Comparison of ENCODE assay signal across 1 cellular context in genomic region chr3:3126477-3127431, GRCh38.
TF ChIP-seq lines count a peak whose summit lies in the region.

Gene TRNT1, plus strand, starts transcription at chr3:3126940. Its CDS starts 2,101 bp downstream, at chr3:3129041.

TF ChIP-seq in K562, 482 proteins besides CTCF, POLR2A, EP300 and RAD21 (continued from another document and continues in another):
- no peak for TF ChIP-seq SMARCC2 (IDR thresholded peaks at IDR 0.05; ENCODE audit: low read depth)
- no peak for TF ChIP-seq ZC3H8 (IDR thresholded peaks at IDR 0.05)
- no peak for TF ChIP-seq ZNF609 (CRISPR knock-in tag; IDR thresholded peaks at IDR 0.05; ENCODE audit: borderline replicate concordance)
- no peak for TF ChIP-seq ZNF347 (CRISPR knock-in tag; IDR thresholded peaks at IDR 0.05; ENCODE audit: low read depth)
- TF ChIP-seq HEY1 (CRISPR knock-in tag; IDR thresholded peaks at IDR 0.05; ENCODE audit: borderline replicate concordance) = no peak
- no peak; the same call in 1 of the 2 replicates for TF ChIP-seq BCOR (IDR thresholded peaks at IDR 0.05)
- no peak for TF ChIP-seq SETDB1 (IDR thresholded peaks at IDR 0.05; ENCODE audit: low read length)
- no peak for TF ChIP-seq ZBTB33 (CRISPR knock-in tag; IDR thresholded peaks at IDR 0.05)
- TF ChIP-seq MAX (CRISPR knock-in tag; IDR thresholded peaks at IDR 0.05) = peak; percentile 96
- TF ChIP-seq ARID1B (IDR thresholded peaks at IDR 0.05) = no peak
- TF ChIP-seq NFXL1 (CRISPR knock-in tag; IDR thresholded peaks at IDR 0.05) = no peak
- no peak for TF ChIP-seq ZFP91 (CRISPR knock-in tag; IDR thresholded peaks at IDR 0.05)
- TF ChIP-seq MYBL2 (IDR thresholded peaks at IDR 0.05; ENCODE audit: low read depth) = no peak
- no peak for TF ChIP-seq MYBL2 (CRISPR knock-in tag; IDR thresholded peaks at IDR 0.05; ENCODE audit: borderline replicate concordance)
- no peak for TF ChIP-seq MEF2D (tag; conservative IDR thresholded peaks at IDR 0.05; ENCODE audit: low read depth)
- peak; percentile 98 for TF ChIP-seq CXXC5 (CRISPR knock-in tag; IDR thresholded peaks at IDR 0.05)
- TF ChIP-seq DDX20 (tag; IDR thresholded peaks at IDR 0.05; ENCODE audit: low read depth) = no peak
- peak; percentile 73 to 84; a peak in 3 of 4 replicates for TF ChIP-seq FOXK2 (conservative IDR thresholded peaks at IDR 0.05 in 1 of 2, IDR thresholded peaks at IDR 0.05 in 1 of 2; ENCODE audit: low read depth in 2 of 2)
- no peak for TF ChIP-seq ZNF280A (IDR thresholded peaks at IDR 0.05; ENCODE audit: low read depth, partially characterized antibody)
- peak; percentile 58; the same call in 1 of the 2 replicates for TF ChIP-seq ATF6 (CRISPR knock-in tag; IDR thresholded peaks at IDR 0.05)
- no peak for TF ChIP-seq ZNF57 (CRISPR knock-in tag; IDR thresholded peaks at IDR 0.05)
- TF ChIP-seq ZKSCAN1 (IDR thresholded peaks at IDR 0.05; ENCODE audit: low read depth, low read length) = no peak
- TF ChIP-seq ETV6 (IDR thresholded peaks at IDR 0.05; ENCODE audit: borderline replicate concordance in 1 of 2, low read depth in 2 of 2, low read length in 1 of 2) = peak in 1 of 2 experiments; percentile 59; a peak in 1 of 4 replicates
- TF ChIP-seq ETV6 (CRISPR knock-in tag; IDR thresholded peaks at IDR 0.05; ENCODE audit: borderline replicate concordance) = no peak
- peak; percentile 71 for TF ChIP-seq ZNF740 (CRISPR knock-in tag; IDR thresholded peaks at IDR 0.05)
- TF ChIP-seq ZNF740 (tag; IDR thresholded peaks at IDR 0.05) = no peak
- no peak for TF ChIP-seq XRCC3 (IDR thresholded peaks at IDR 0.05)
- TF ChIP-seq ZC3H11A (IDR thresholded peaks at IDR 0.05; ENCODE audit: low read depth, low read length) = no peak
- peak; percentile 72 for TF ChIP-seq USF2 (CRISPR knock-in tag; IDR thresholded peaks at IDR 0.05)
- TF ChIP-seq ZBTB43 (CRISPR knock-in tag; IDR thresholded peaks at IDR 0.05) = no peak
- no peak for TF ChIP-seq GATAD2B (IDR thresholded peaks at IDR 0.05; ENCODE audit: borderline replicate concordance)
- TF ChIP-seq RFX7 (CRISPR knock-in tag; IDR thresholded peaks at IDR 0.05) = no peak
- TF ChIP-seq NFE2L1 (tag; IDR thresholded peaks at IDR 0.05; ENCODE audit: borderline replicate concordance, low read depth) = no peak
- no peak for TF ChIP-seq NUFIP1 (IDR thresholded peaks at IDR 0.05; ENCODE audit: partially characterized antibody)
- no peak for TF ChIP-seq RHOXF2B (CRISPR knock-in tag; conservative IDR thresholded peaks at IDR 0.05)
- TF ChIP-seq CEBPZ (IDR thresholded peaks at IDR 0.05; ENCODE audit: borderline replicate concordance, low read depth, low read length) = no peak
- TF ChIP-seq RUNX1 (IDR thresholded peaks at IDR 0.05; ENCODE audit: low read depth) = no peak
- peak; percentile 94 for TF ChIP-seq ZBTB1 (CRISPR knock-in tag; IDR thresholded peaks at IDR 0.05; ENCODE audit: borderline replicate concordance, low read depth)
- peak; percentile 66 for TF ChIP-seq SMAD1 (IDR thresholded peaks at IDR 0.05; ENCODE audit: low read depth, low read length, partially characterized antibody)
- TF ChIP-seq TCF7L2 (IDR thresholded peaks at IDR 0.05; ENCODE audit: low read depth, low read length) = no peak
